19 cellular contexts compared by ENCODE assay signal in genomic region chr1:36883315-36883949, GRCh38.
DNase-seq lines count a peak whose midpoint lies in the region; FAIRE-seq and TF ChIP-seq lines count a peak whose summit lies in the region.
"Had no signal": no experiment of that assay in that cellular context is flagged by ENCODE, and none has a peak within 500 bp of the region (broad histone marks: within the 10 kb centered on the region; RNA-seq: fewer than 3 reads in every experiment).

No MANE protein-coding gene starts in this region.

- H3K4me1 ChIP-seq in BLaER1 treated with 17β-estradiol and CSF1 and Interleukin-3, amounts not matched to agents 10 nM and 100 nM, result peaks cover 6 to 13% (median 11%) of the 10 kb centered on the region in 10 experiments; a peak in 17 of 20 replicates
- H3K4me1 ChIP-seq in kidney (ENCODE audit: control insufficient read depth in 1 of 2, insufficient read depth in 1 of 2, low read depth in 1 of 2, low read length in 2 of 2), result no peaks in the 10 kb centered on the region
- no peaks in the 10 kb centered on the region for H3K4me1 ChIP-seq in effector memory CD4-positive, alpha-beta T cell (ENCODE audit: control insufficient read depth, insufficient read depth, low read length, poor library complexity, severe bottlenecking)
- H3K4me1 ChIP-seq: Peyer's patch had no signal

- H3K36me3 ChIP-seq in BLaER1 treated with 17β-estradiol and CSF1 and Interleukin-3, amounts not matched to agents 10 nM and 100 nM, result no peaks in the 10 kb centered on the region
- H3K36me3 ChIP-seq in H7 (replicated peaks; ENCODE audit: control insufficient read depth, insufficient read depth, low read length) (no peaks in the 10 kb centered on the region), kidney (ENCODE audit: control insufficient read depth in 1 of 2, insufficient read depth in 2 of 2, low read length in 2 of 2) (no peaks in the 10 kb centered on the region)
- H3K36me3 ChIP-seq in effector memory CD4-positive, alpha-beta T cell (ENCODE audit: control insufficient read depth, insufficient read depth, low read length), result no peaks in the 10 kb centered on the region
- H3K36me3 ChIP-seq: Peyer's patch had no signal

- H3K27me3 ChIP-seq in BLaER1 treated with 17β-estradiol and CSF1 and Interleukin-3, amounts not matched to agents 10 nM and 100 nM, result no peaks in the 10 kb centered on the region
- no peaks in the 10 kb centered on the region for H3K27me3 ChIP-seq in H7 (ENCODE audit: control insufficient read depth, insufficient read depth, low read length)
- H3K27me3 ChIP-seq in effector memory CD4-positive, alpha-beta T cell (replicated peaks; ENCODE audit: control insufficient read depth, insufficient read depth, low read length, poor library complexity, severe bottlenecking), result no peaks in the 10 kb centered on the region
- H3K27me3 ChIP-seq: BE2C, Peyer's patch had no signal

- H3K4me2 ChIP-seq in BLaER1 treated with 17β-estradiol and CSF1 and Interleukin-3, amounts not matched to agents 10 nM and 100 nM, result peak overlapping the region in 8 of 11 experiments; percentile 2 to 51 (median 28); a peak in 4 of 22 replicates
- H3K4me2 ChIP-seq: KMS-11 had no signal

- H3K4me3 ChIP-seq in BLaER1 treated with 17β-estradiol and CSF1 and Interleukin-3, amounts not matched to agents 10 nM and 100 nM, result no peak overlapping the region
- H3K4me3 ChIP-seq in H7 (ENCODE audit: insufficient read depth, low read depth, low read length) (no peak overlapping the region), kidney (ENCODE audit: low read length in 2 of 2) (no peak overlapping the region)
- H3K4me3 ChIP-seq in effector memory CD4-positive, alpha-beta T cell (ENCODE audit: insufficient read depth, low read depth, low read length, poor library complexity, severe bottlenecking), result no peak overlapping the region
- H3K4me3 ChIP-seq: Peyer's patch had no signal

- DNase-seq in H7 (peak; percentile 5), ecto neural progenitor cell (ENCODE audit: low spot score) (peak; percentile 27), posterior vena cava (ENCODE audit: low spot score) (peak; percentile 42), amniotic stem cell (lab: John Stamatoyannopoulos, UW) (no peak), kidney (no peak)
- no peak for DNase-seq in effector memory CD4-positive, alpha-beta T cell
- DNase-seq: BE2C; Calu3; CD4-positive, alpha-beta memory T cell; DMS79 treated with DMSO at 0.1 percent for 48 hours; GOT3; NCI-H1436; NCI-H2029 treated with DMSO at 0.1 percent for 48 hours; NCI-H2171 treated with DMSO at 0.1 percent for 48 hours had no signal

- H3K27ac ChIP-seq in BLaER1 treated with 17β-estradiol and CSF1 and Interleukin-3, amounts not matched to agents 10 nM and 100 nM, result no peak overlapping the region
- H3K27ac ChIP-seq in kidney (ENCODE audit: low read depth in 2 of 2, low read length in 2 of 2), result no peak overlapping the region
- H3K27ac ChIP-seq in effector memory CD4-positive, alpha-beta T cell (ENCODE audit: insufficient read depth, low read length, poor library complexity, severe bottlenecking), result no peak overlapping the region
- H3K27ac ChIP-seq: KMS-11, Peyer's patch had no signal

- no peak for FAIRE-seq in kidney (lab: Jason Lieb, UNC)
- FAIRE-seq: G401.6, HepG2 had no signal

- no peak for TF ChIP-seq CTCF in kidney (IDR thresholded peaks at IDR 0.05; ENCODE audit: borderline replicate concordance, extremely low read depth, insufficient read depth)

- H4K20me1 ChIP-seq in BLaER1 treated with 17β-estradiol and CSF1 and Interleukin-3, amounts not matched to agents 10 nM and 100 nM, result no peaks in the 10 kb centered on the region; a peak in 1 of 22 replicates

- no peak overlapping the region for H3K9ac ChIP-seq in BLaER1 treated with 17β-estradiol and CSF1 and Interleukin-3, amounts not matched to agents 10 nM and 100 nM
- H3K9ac ChIP-seq in kidney (ENCODE audit: low read length in 2 of 2), result no peak overlapping the region
- H3K9ac ChIP-seq: KMS-11 had no signal

- intact Hi-C loops in posterior vena cava (cut with DNase I), result no loop called here
- intact Hi-C loops in kidney (cut with DNase I), result no loop called here

- no peaks in the 10 kb centered on the region for H3K9me3 ChIP-seq in BLaER1 treated with 17β-estradiol and CSF1 and Interleukin-3, amounts not matched to agents 10 nM and 100 nM (replicated peaks in 1 of 11)
- no peaks in the 10 kb centered on the region for H3K9me3 ChIP-seq in kidney (ENCODE audit: control insufficient read depth in 1 of 2, low read length in 2 of 2)
- H3K9me3 ChIP-seq in effector memory CD4-positive, alpha-beta T cell (ENCODE audit: control insufficient read depth, low read length), result no peaks in the 10 kb centered on the region
- H3K9me3 ChIP-seq: BE2C, Peyer's patch had no signal

Comparison
In these comparisons a context has a peak if more than half of its experiments do, and no peak if none do; other contexts are left out.
1. DNase-seq: peak in H7 (single experiment), ecto neural progenitor cell (single experiment) and posterior vena cava (single experiment); none in amniotic stem cell (single experiment), kidney (single experiment) and effector memory CD4-positive, alpha-beta T cell (0 of 3).